ENCODE assay signal across 29 cellular contexts in genomic region chr16:1464196-1464893, GRCh38. TPM values are rescaled to one million over a fixed set of nuclear protein-coding genes. Genes with fewer than 3 reads are reported as not detected.
"Had no signal": no experiment of that assay in that cellular context is flagged by ENCODE, and none has a peak within 500 bp of the region (broad histone marks: within the 10 kb centered on the region; RNA-seq: fewer than 3 reads in every experiment).

No MANE protein-coding gene starts in this region.

- H3K27me3 ChIP-seq: adrenal gland, breast epithelium, Peyer's patch, SJCRH30 had no signal

- H3K9me3 Mint-ChIP-seq: activated CD8-positive, alpha-beta T cell treated with anti-CD3 and anti-CD28 coated beads for 36 hours; activated naive CD8-positive, alpha-beta T cell treated with anti-CD3 and anti-CD28 coated beads, Interleukin-2, amount 10 ng/mL, durations not matched to agents 7 days and 5 days had no signal

- H3K9ac ChIP-seq: SK-N-SH had no signal

- H3K27me3 Mint-ChIP-seq: activated CD8-positive, alpha-beta T cell treated with anti-CD3 and anti-CD28 coated beads for 36 hours; activated naive CD8-positive, alpha-beta T cell treated with anti-CD3 and anti-CD28 coated beads, Interleukin-2, amount 10 ng/mL, durations not matched to agents 7 days and 5 days had no signal

- H3K4me1 Mint-ChIP-seq: activated naive CD8-positive, alpha-beta T cell treated with anti-CD3 and anti-CD28 coated beads, Interleukin-2, amount 10 ng/mL, durations not matched to agents 7 days and 5 days had no signal

- ATAC-seq: activated CD4-positive, CD25-positive, alpha-beta regulatory T cell treated with anti-CD3 and anti-CD28 coated beads, Interleukin-2, amount 50 U/mL, for 24 hours; activated CD8-positive, alpha-beta T cell treated with anti-CD3 and anti-CD28 coated beads for 36 hours had no signal

- H3K27ac Mint-ChIP-seq: activated CD8-positive, alpha-beta T cell treated with anti-CD3 and anti-CD28 coated beads for 36 hours; activated naive CD8-positive, alpha-beta T cell treated with anti-CD3 and anti-CD28 coated beads, Interleukin-2, amount 10 ng/mL, durations not matched to agents 7 days and 5 days had no signal

- H3K4me3 ChIP-seq: adrenal gland, breast epithelium, Peyer's patch, SJCRH30 had no signal

- H3K4me1 ChIP-seq: breast epithelium, Peyer's patch, SJCRH30 had no signal

- H3K36me3 ChIP-seq: breast epithelium, SJCRH30 had no signal

- H3K4me3 Mint-ChIP-seq: activated CD8-positive, alpha-beta T cell treated with anti-CD3 and anti-CD28 coated beads for 36 hours; activated naive CD8-positive, alpha-beta T cell treated with anti-CD3 and anti-CD28 coated beads, Interleukin-2, amount 10 ng/mL, durations not matched to agents 7 days and 5 days had no signal

- H3K27ac ChIP-seq: breast epithelium, Peyer's patch, RWPE1, SJCRH30, VCaP had no signal

- H3K36me3 Mint-ChIP-seq: activated naive CD8-positive, alpha-beta T cell treated with anti-CD3 and anti-CD28 coated beads, Interleukin-2, amount 10 ng/mL, durations not matched to agents 7 days and 5 days had no signal

- H3K4me2 ChIP-seq: SK-N-SH had no signal

- DNase-seq: activated CD4-positive, alpha-beta T cell treated with anti-CD3 and anti-CD28 coated beads for 4 hours; activated CD8-positive, alpha-beta memory T cell treated with anti-CD3 and anti-CD28 coated beads, Interleukin-2, amount 50 U/mL, for 4 hours; activated CD8-positive, alpha-beta T cell treated with anti-CD3 and anti-CD28 coated beads for 36 hours; activated naive CD4-positive, alpha-beta T cell treated with anti-CD3 and anti-CD28 coated beads, Interleukin-2, amount 50 U/mL, for 16 hours; activated naive CD8-positive, alpha-beta T cell treated with anti-CD3 and anti-CD28 coated beads, Interleukin-2, amount 10 ng/mL, durations not matched to agents 7 days and 5 days; activated T-cell treated with anti-CD3 and anti-CD28 coated beads, Interleukin-2, amount 50 U/mL, for 1 hour; anterior cingulate cortex; caudate nucleus; KG1; NCI-H1092; NCI-H1417; NCI-H1930; NCI-H2107; NCI-H345; NCI-H510A; NCI-H526 treated with DMSO at 0.1 percent for 48 hours; NK-92 treated with Interleukin-12 subunit alpha and Interleukin-12 subunit beta, amount 100 ng/mL, for 24 hours; Peyer's patch; Right ventricle myocardium superior; SJCRH30; SK-N-SH had no signal

- H3K9me3 ChIP-seq: adrenal gland, breast epithelium, Peyer's patch, SJCRH30, SK-N-SH had no signal

RNA-seq across cellular contexts. Expression of gene CCDC154, which starts 20.0 kb away (rescaled TPM):
- total RNA-seq: M059J had no signal

RNA-seq across cellular contexts. Expression of gene PTX4, which starts 24.4 kb away (rescaled TPM):
- total RNA-seq: activated CD8-positive, alpha-beta T cell treated with anti-CD3 and anti-CD28 coated beads for 36 hours; activated naive CD8-positive, alpha-beta T cell treated with anti-CD3 and anti-CD28 coated beads, Interleukin-2, amount 10 ng/mL, durations not matched to agents 7 days and 5 days; breast epithelium; LHCN-M2; M059J; Peyer's patch; SJCRH30; T-helper 2 cell treated with Interferon-gamma antibody and Interleukin-4, amounts not matched to agents 100 ng/mL and 5 ng/mL, for 36 hours had no signal

RNA-seq across cellular contexts. Expression of gene PERCC1, which starts 33.5 kb away (rescaled TPM):
- total RNA-seq: breast epithelium; LHCN-M2; M059J; Peyer's patch; T-helper 2 cell treated with Interferon-gamma antibody and Interleukin-4, amounts not matched to agents 100 ng/mL and 5 ng/mL, for 36 hours had no signal
